In the genomic region with DNA sequence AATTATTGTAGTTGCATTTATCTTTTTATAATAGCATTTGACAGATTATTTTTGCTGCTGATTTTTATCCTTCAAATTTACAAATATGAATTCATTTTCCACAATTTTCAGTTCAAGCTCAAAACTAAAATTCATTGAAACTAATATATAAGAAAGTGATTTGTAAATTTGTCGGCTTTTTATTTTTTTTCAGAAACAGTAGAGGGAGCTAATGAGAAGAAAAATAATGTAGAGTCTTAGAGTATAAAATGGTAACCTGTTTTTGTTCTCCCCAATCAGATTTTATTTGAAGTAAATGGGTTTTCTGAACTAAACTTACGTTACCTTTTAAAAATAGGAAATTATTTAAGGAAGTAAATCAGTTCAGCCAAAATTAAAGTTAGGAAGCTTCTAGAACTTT, we compare ENCODE assay signal across 11 cellular contexts. TPM values are rescaled to one million over a fixed set of nuclear protein-coding genes. Genes with fewer than 3 reads are reported as not detected.
DNase-seq lines count a peak whose midpoint lies in the region; ATAC-seq, FAIRE-seq and TF ChIP-seq lines count a peak whose summit lies in the region.
"Had no signal": no experiment of that assay in that cellular context is flagged by ENCODE, and none has a peak within 500 bp of the region (broad histone marks: within the 10 kb centered on the region; RNA-seq: fewer than 3 reads in every experiment).

No MANE protein-coding gene starts in this region.

- WGBS in adrenal gland, 4 donors: 78 to 84% (median 81%) methylated on average over 2 of the region's 2 CpGs

- H3K79me2 ChIP-seq in HCT116 (ENCODE audit: insufficient read depth, low read length) (peaks cover 11% of the 10 kb centered on the region; the same call in 1 of the 2 replicates), astrocyte (ENCODE audit: insufficient read depth, low read length) (peaks cover 49% of the 10 kb centered on the region)

- no peaks in the 10 kb centered on the region for H3K4me1 ChIP-seq in CD8-positive, alpha-beta T cell (ENCODE audit: insufficient read depth, low read length)
- H3K4me1 ChIP-seq in HCT116 (ENCODE audit: control insufficient read depth in 1 of 2, insufficient read depth in 2 of 2, low read length in 2 of 2): no peaks in the 10 kb centered on the region
- no peaks in the 10 kb centered on the region for H3K4me1 ChIP-seq in astrocyte (ENCODE audit: insufficient read depth, low read length)
- H3K4me1 ChIP-seq in adrenal gland (replicated peaks in 1 of 2): peaks cover 0 to 12% of the 10 kb centered on the region in 2 donors
- H3K4me1 ChIP-seq: SJSA1 had no signal

- no peak overlapping the region for H3K4me2 ChIP-seq in HCT116 (ENCODE audit: low read length)
- no peak overlapping the region for H3K4me2 ChIP-seq in astrocyte (ENCODE audit: low read length)

- CTCF ChIA-PET in CD8-positive, alpha-beta T cell (lab: Charles Lee): interaction anchor here (1.6 kb wide), 1 partner anchor 17 kb away, joined by 4 read pairs; no protein-coding TSS in a partner anchor
- CTCF ChIA-PET in HCT116 (lab: Charles Lee): interaction anchor here (0.7 to 2.5 kb wide), 6 partner anchors 10 to 30 kb away, joined by 3 to 9 read pairs (median 4); no protein-coding TSS in a partner anchor

- H3K27me3 ChIP-seq in CD8-positive, alpha-beta T cell (ENCODE audit: insufficient read depth, low read length): no peaks in the 10 kb centered on the region
- H3K27me3 ChIP-seq in HCT116 (ENCODE audit: insufficient read depth, low read length) (no peaks in the 10 kb centered on the region), astrocyte (ENCODE audit: insufficient read depth, low read length) (no peaks in the 10 kb centered on the region), adrenal gland (no peaks in the 10 kb centered on the region)

- no peaks in the 10 kb centered on the region for H3K27me3 Mint-ChIP-seq in CD8-positive, alpha-beta T cell (ENCODE audit: low read depth)
- no peaks in the 10 kb centered on the region for H3K27me3 Mint-ChIP-seq in astrocyte (ENCODE audit: low read depth, unreplicated experiment)
- H3K27me3 Mint-ChIP-seq in mesothelial cell of epicardium (ENCODE audit: low read depth): no peaks in the 10 kb centered on the region
- H3K27me3 Mint-ChIP-seq: effector memory CD8-positive, alpha-beta T cell; memory B cell had no signal

- TF ChIP-seq POLR2A in HCT116 (IDR thresholded peaks at IDR 0.05; ENCODE audit: borderline replicate concordance, extremely low read depth, insufficient read depth, insufficient read length) (no peak), adrenal gland (IDR thresholded peaks at IDR 0.05) (no peak)

- BruUV-seq in HCT116 (replicated peaks; lab: Mats Ljungman, UMichigan): no TSS peak

- H3K9me2 ChIP-seq in HCT116 (ENCODE audit: insufficient read depth): no peaks in the 10 kb centered on the region; the same call in none of the 2 replicates

- FAIRE-seq in astrocyte (lab: Jason Lieb, UNC): no peak
- FAIRE-seq: urothelium cell line had no signal

- no peak overlapping the region for H3K4me3 Mint-ChIP-seq in CD8-positive, alpha-beta T cell
- no peak overlapping the region for H3K4me3 Mint-ChIP-seq in astrocyte (ENCODE audit: unreplicated experiment)
- H3K4me3 Mint-ChIP-seq in mesothelial cell of epicardium: no peak overlapping the region
- H3K4me3 Mint-ChIP-seq: effector memory CD8-positive, alpha-beta T cell; memory B cell had no signal

- peaks cover 38% of the 10 kb centered on the region for H3K36me3 ChIP-seq in CD8-positive, alpha-beta T cell (ENCODE audit: insufficient read depth, low read length)
- H3K36me3 ChIP-seq in HCT116 (ENCODE audit: control insufficient read depth in 1 of 2, insufficient read depth in 2 of 2, low read length in 2 of 2): peaks cover 30 to 54% of the 10 kb centered on the region in 2 experiments
- peaks cover 71% of the 10 kb centered on the region for H3K36me3 ChIP-seq in astrocyte (ENCODE audit: insufficient read depth, low read length)
- peaks cover 0 to 50% of the 10 kb centered on the region in 2 donors for H3K36me3 ChIP-seq in adrenal gland (replicated peaks in 1 of 2)

- ATAC-seq in CD8-positive, alpha-beta T cell: no peak
- ATAC-seq in HCT116: no peak
- ATAC-seq in GM19452 (IDR thresholded peaks at IDR 0.05; ENCODE audit: unreplicated experiment): no peak
- ATAC-seq: effector memory CD8-positive, alpha-beta T cell had no signal

- POLR2A ChIA-PET in CD8-positive, alpha-beta T cell (lab: Charles Lee): no interaction called here
- POLR2A ChIA-PET in HCT116 (lab: Charles Lee): no interaction called here

- H3K4me1 Mint-ChIP-seq in CD8-positive, alpha-beta T cell (ENCODE audit: low read depth): peaks cover 8% of the 10 kb centered on the region
- no peaks in the 10 kb centered on the region for H3K4me1 Mint-ChIP-seq in astrocyte (ENCODE audit: low read depth, unreplicated experiment)
- no peaks in the 10 kb centered on the region for H3K4me1 Mint-ChIP-seq in mesothelial cell of epicardium
- H3K4me1 Mint-ChIP-seq: memory B cell had no signal

- intact Hi-C loops in CD8-positive, alpha-beta T cell (cut with DNase I, micrococcal nuclease): no loop called here
- intact Hi-C loops in HCT116 (cut with micrococcal nuclease) (no loop called here), adrenal gland (cut with DNase I) (no loop called here)

- RAD21 ChIA-PET in HCT116 (lab: Charles Lee; ENCODE audit: low non-redundant PET in 1 of 2, low total read pairs in 2 of 2, uncharacterized antibody in 2 of 2, unreplicated experiment in 2 of 2): no interaction called here

- H3K4me3 ChIP-seq in CD8-positive, alpha-beta T cell (ENCODE audit: low read depth, low read length): no peak overlapping the region
- H3K4me3 ChIP-seq in HCT116 (replicated peaks in 1 of 2; ENCODE audit: low read depth in 1 of 2, low read length in 2 of 2): no peak overlapping the region
- H3K4me3 ChIP-seq in astrocyte (ENCODE audit: insufficient read depth, low read depth, low read length): no peak overlapping the region
- no peak overlapping the region for H3K4me3 ChIP-seq in adrenal gland
- H3K4me3 ChIP-seq: SJSA1 had no signal

- no peak overlapping the region for H2AFZ ChIP-seq in HCT116 (ENCODE audit: low read depth, low read length, poor library complexity, severe bottlenecking)
- H2AFZ ChIP-seq in astrocyte (ENCODE audit: low read depth, low read length): no peak overlapping the region

- no peak overlapping the region for H3K27ac ChIP-seq in CD8-positive, alpha-beta T cell (ENCODE audit: low read depth, low read length)
- H3K27ac ChIP-seq in HCT116 (ENCODE audit: low read depth, low read length) (no peak overlapping the region), astrocyte (ENCODE audit: low read depth, low read length) (no peak overlapping the region), adrenal gland (no peak overlapping the region)
- H3K27ac ChIP-seq: SJSA1 had no signal

- DNase-seq in CD8-positive, alpha-beta T cell: no peak
- no peak for DNase-seq in HCT116 (ENCODE audit: low read depth, low spot score)
- peak; percentile 6 for DNase-seq in astrocyte (ENCODE audit: low read depth)
- DNase-seq in mesothelial cell of epicardium (ENCODE audit: low spot score in 2 of 2, unreplicated experiment in 2 of 2): no peak
- DNase-seq in adrenal gland: no peak
- DNase-seq in COLO668 (lab: John Stamatoyannopoulos, UW; ENCODE audit: unreplicated experiment): no peak
- DNase-seq: effector memory CD8-positive, alpha-beta T cell had no signal

- peaks cover 2% of the 10 kb centered on the region for H3K9me3 Mint-ChIP-seq in CD8-positive, alpha-beta T cell
- no peaks in the 10 kb centered on the region for H3K9me3 Mint-ChIP-seq in astrocyte (ENCODE audit: unreplicated experiment)
- H3K9me3 Mint-ChIP-seq in mesothelial cell of epicardium: peaks cover 23% of the 10 kb centered on the region
- H3K9me3 Mint-ChIP-seq: effector memory CD8-positive, alpha-beta T cell had no signal

- peaks cover 80% of the 10 kb centered on the region for H3K36me3 Mint-ChIP-seq in CD8-positive, alpha-beta T cell
- H3K36me3 Mint-ChIP-seq in astrocyte (ENCODE audit: low read depth, unreplicated experiment): peaks cover 28% of the 10 kb centered on the region
- peaks cover 68% of the 10 kb centered on the region for H3K36me3 Mint-ChIP-seq in mesothelial cell of epicardium

- H3K9me3 ChIP-seq in CD8-positive, alpha-beta T cell (ENCODE audit: low read length): no peaks in the 10 kb centered on the region
- H3K9me3 ChIP-seq in HCT116 (ENCODE audit: control insufficient read depth in 1 of 2, insufficient read depth in 1 of 2, low read depth in 1 of 2, low read length in 2 of 2) (no peaks in the 10 kb centered on the region), astrocyte (ENCODE audit: insufficient read depth, low read depth, low read length) (no peaks in the 10 kb centered on the region), adrenal gland (replicated peaks in 1 of 3) (no peaks in the 10 kb centered on the region)
- H3K9me3 ChIP-seq: SJSA1 had no signal

- TF ChIP-seq RAD21 in HCT116 (IDR thresholded peaks at IDR 0.05; ENCODE audit: low read depth): no peak

- peak; percentile 55 for TF ChIP-seq CTCF in CD8-positive, alpha-beta T cell (IDR thresholded peaks at IDR 0.05)
- TF ChIP-seq CTCF in HCT116 (IDR thresholded peaks at IDR 0.05 in 2 of 3, conservative IDR thresholded peaks at IDR 0.05 in 1 of 3; ENCODE audit: borderline replicate concordance in 1 of 3, insufficient read depth in 1 of 3, low read depth in 2 of 3, low read length in 2 of 3) (peak in 2 of 3 experiments; percentile 18 to 51; a peak in 3 of 6 replicates), astrocyte (IDR thresholded peaks at IDR 0.05; ENCODE audit: insufficient read depth, low read depth, low read length) (peak; percentile 15), mesothelial cell of epicardium (IDR thresholded peaks at IDR 0.05; ENCODE audit: unreplicated experiment) (peak; percentile 34), adrenal gland (IDR thresholded peaks at IDR 0.05) (peak in 3 of 6 experiments; percentile 34 to 41 (median 36))

- H3K27ac Mint-ChIP-seq in CD8-positive, alpha-beta T cell: no peak overlapping the region
- no peak overlapping the region for H3K27ac Mint-ChIP-seq in astrocyte (ENCODE audit: unreplicated experiment)
- H3K27ac Mint-ChIP-seq in mesothelial cell of epicardium: no peak overlapping the region
- H3K27ac Mint-ChIP-seq: effector memory CD8-positive, alpha-beta T cell; memory B cell had no signal

- H4K20me1 ChIP-seq in HCT116 (ENCODE audit: insufficient read depth): no peaks in the 10 kb centered on the region; the same call in 1 of the 2 replicates
- H4K20me1 ChIP-seq in astrocyte (ENCODE audit: insufficient read depth, low read length): peaks cover 64% of the 10 kb centered on the region

- H3K9ac ChIP-seq in HCT116 (ENCODE audit: low read length): no peak overlapping the region
- no peak overlapping the region for H3K9ac ChIP-seq in astrocyte (ENCODE audit: low read length)

TF ChIP-seq in HCT116, 20 proteins besides CTCF, POLR2A, EP300 and RAD21 (continues in another document):
- TF ChIP-seq SIN3A (IDR thresholded peaks at IDR 0.05; ENCODE audit: low read depth) (no peak), ZNF274 (IDR thresholded peaks at IDR 0.05; ENCODE audit: low read depth, low read length) (no peak), SRF (IDR thresholded peaks at IDR 0.05; ENCODE audit: low read depth) (no peak)

RNA-seq across cellular contexts. Expression of gene PRRC1, which starts 19.2 kb away (rescaled TPM):
- total RNA-seq in CD8-positive, alpha-beta T cell: 10 to 100 TPM; 30.4 to 37.3 TPM
- total RNA-seq in HCT116 (2021; ENCODE audit: unreplicated experiment): 53.2 TPM
- 25.2 and 30.3 TPM in 2 replicates for polyA plus RNA-seq in HCT116 (2012)
- 131 and 141 TPM in 2 replicates for total RNA-seq in astrocyte
- total RNA-seq in mesothelial cell of epicardium: 81.5 to 89.0 TPM (median 85.8 TPM) in 3 replicates
- total RNA-seq in adrenal gland: 10 to 100 TPM; 21.0 to 81.4 (median 47.8) TPM
- 100 to 1,000 TPM in 1 of 3 donors, 10 to 100 TPM in 2; 19.1 to 128 (median 25.6) TPM for polyA plus RNA-seq in adrenal gland
